In the genomic region with DNA sequence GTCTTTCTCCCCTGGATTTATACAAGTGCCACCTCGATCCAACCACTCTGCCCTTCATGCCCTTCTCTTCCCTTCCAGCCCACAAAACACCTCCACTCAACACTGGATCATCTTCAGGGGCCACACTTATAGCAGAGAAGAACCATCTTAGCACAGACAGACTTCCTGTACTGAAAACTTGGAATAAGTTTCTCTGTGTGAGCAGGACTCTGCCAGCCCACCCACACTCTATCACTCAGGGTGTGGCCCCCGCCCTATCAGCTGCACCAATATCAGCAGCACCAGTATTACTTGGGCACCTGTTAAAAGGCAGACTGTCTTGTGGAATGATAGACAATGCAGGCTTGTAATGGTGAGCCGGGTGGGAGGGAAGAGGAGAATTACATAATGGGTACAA, we compare ENCODE assay signal across 23 cellular contexts.
DNase-seq lines count a peak whose midpoint lies in the region; ATAC-seq, FAIRE-seq and TF ChIP-seq lines count a peak whose summit lies in the region.
"Had no signal": no experiment of that assay in that cellular context is flagged by ENCODE, and none has a peak within 500 bp of the region (broad histone marks: within the 10 kb centered on the region; RNA-seq: fewer than 3 reads in every experiment).

No MANE protein-coding gene starts in this region.

- H3K36me3 Mint-ChIP-seq in activated CD8-positive, alpha-beta memory T cell treated with anti-CD3 and anti-CD28 coated beads, Interleukin-2, amount 10 ng/mL, durations not matched to agents 7 days and 5 days = peaks cover 41% of the 10 kb centered on the region
- peaks cover 20% of the 10 kb centered on the region for H3K36me3 Mint-ChIP-seq in central memory CD8-positive, alpha-beta T cell (ENCODE audit: insufficient read depth)
- H3K36me3 Mint-ChIP-seq: brain, CD14-positive monocyte, mesothelial cell of epicardium had no signal

- H3F3A ChIP-seq in MM.1S (ENCODE audit: insufficient read depth, low read length) = peaks cover 31% of the 10 kb centered on the region

- H3K79me2 ChIP-seq in MM.1S (ENCODE audit: low read length) = no peaks in the 10 kb centered on the region

- ATAC-seq in activated CD8-positive, alpha-beta memory T cell treated with anti-CD3 and anti-CD28 coated beads, Interleukin-2, amount 10 ng/mL, durations not matched to agents 7 days and 5 days = no peak
- ATAC-seq in central memory CD8-positive, alpha-beta T cell (replicated peaks; ENCODE audit: extremely low read depth, poor library complexity, severe bottlenecking) = no peak
- ATAC-seq in GM19397 (IDR thresholded peaks at IDR 0.05; ENCODE audit: unreplicated experiment) = no peak
- ATAC-seq: gastroesophageal sphincter had no signal

- no peak for TF ChIP-seq POLR2A in adrenal gland (IDR thresholded peaks at IDR 0.05)

- H3K9me3 ChIP-seq in MM.1S (replicated peaks; ENCODE audit: insufficient read depth, low read length) = no peaks in the 10 kb centered on the region
- no peaks in the 10 kb centered on the region for H3K9me3 ChIP-seq in small intestine (ENCODE audit: control insufficient read depth, low read depth)
- H3K9me3 ChIP-seq in adrenal gland (replicated peaks in 1 of 3) = no peaks in the 10 kb centered on the region
- H3K9me3 ChIP-seq: gastroesophageal sphincter, neutrophil, SJSA1, tibial nerve had no signal

- peaks cover 58% of the 10 kb centered on the region for H3K4me1 ChIP-seq in MM.1S (ENCODE audit: low read length)
- H3K4me1 ChIP-seq in small intestine (ENCODE audit: control insufficient read depth in 2 of 2, insufficient read depth in 1 of 2, low read depth in 1 of 2, low read length in 1 of 2) = peaks cover 0 to 8% of the 10 kb centered on the region in 2 donors
- no peaks in the 10 kb centered on the region for H3K4me1 ChIP-seq in adrenal gland (replicated peaks in 1 of 2)
- H3K4me1 ChIP-seq: gastroesophageal sphincter, SJSA1 had no signal

- TF ChIP-seq CTCF in MM.1S (IDR thresholded peaks at IDR 0.05; ENCODE audit: low read length) (no peak), adrenal gland (IDR thresholded peaks at IDR 0.05) (no peak)

- intact Hi-C loops in adrenal gland (cut with DNase I) = no loop called here

- peaks cover 5% of the 10 kb centered on the region; the same call in 1 of the 2 replicates for H3K27me3 ChIP-seq in MM.1S (replicated peaks; ENCODE audit: insufficient read depth, low read length)
- no peaks in the 10 kb centered on the region for H3K27me3 ChIP-seq in small intestine (ENCODE audit: control insufficient read depth in 2 of 2, insufficient read depth in 2 of 2, low read length in 2 of 2)
- H3K27me3 ChIP-seq in adrenal gland = no peaks in the 10 kb centered on the region
- H3K27me3 ChIP-seq: tibial nerve had no signal

- H3K4me3 ChIP-seq in MM.1S (ENCODE audit: low read length) = peak overlapping the region; percentile 22; the same call in 1 of the 2 replicates
- no peak overlapping the region for H3K4me3 ChIP-seq in small intestine (ENCODE audit: low read depth in 1 of 2, low read length in 2 of 2)
- no peak overlapping the region for H3K4me3 ChIP-seq in adrenal gland
- H3K4me3 ChIP-seq: gastroesophageal sphincter, PC-9, SJSA1, tibial nerve had no signal

- H3K27ac Mint-ChIP-seq in activated CD8-positive, alpha-beta memory T cell treated with anti-CD3 and anti-CD28 coated beads, Interleukin-2, amount 10 ng/mL, durations not matched to agents 7 days and 5 days = peak overlapping the region; percentile 88
- peak overlapping the region; percentile 67 for H3K27ac Mint-ChIP-seq in central memory CD8-positive, alpha-beta T cell (ENCODE audit: low read depth)
- H3K27ac Mint-ChIP-seq: brain; CD14-positive monocyte; dendritic cell treated with granulocyte-macrophage colony-stimulating factor and Interleukin-4, amounts not matched to agents 40 ng/mL and 50 ng/mL, for 4 days; mesothelial cell of epicardium; stimulated activated memory B cell treated with anti-CD40 and anti-IgM and Interleukin-4, amounts not matched to agents 10 μg/mL and 1 μg/mL and 100 μg/mL, for 72 hours had no signal

- no peaks in the 10 kb centered on the region for H4K20me1 ChIP-seq in MM.1S (ENCODE audit: insufficient read depth, low read length)

- no peaks in the 10 kb centered on the region for H3K9me3 Mint-ChIP-seq in activated CD8-positive, alpha-beta memory T cell treated with anti-CD3 and anti-CD28 coated beads, Interleukin-2, amount 10 ng/mL, durations not matched to agents 7 days and 5 days (ENCODE audit: low read depth)
- H3K9me3 Mint-ChIP-seq in central memory CD8-positive, alpha-beta T cell = no peaks in the 10 kb centered on the region
- H3K9me3 Mint-ChIP-seq: CD14-positive monocyte; dendritic cell treated with granulocyte-macrophage colony-stimulating factor and Interleukin-4, amounts not matched to agents 40 ng/mL and 50 ng/mL, for 4 days; stimulated activated memory B cell treated with anti-CD40 and anti-IgM and Interleukin-4, amounts not matched to agents 10 μg/mL and 1 μg/mL and 100 μg/mL, for 72 hours had no signal

- no peak for FAIRE-seq in small intestine (lab: Jason Lieb, UNC)
- FAIRE-seq: GM12892 had no signal

- no peak overlapping the region for H2AFZ ChIP-seq in MM.1S (ENCODE audit: low read length)
- H2AFZ ChIP-seq: PC-9 had no signal

- peak overlapping the region; percentile 82; the same call in 1 of the 2 replicates for H3K4me2 ChIP-seq in MM.1S (ENCODE audit: low read depth, low read length)
- H3K4me2 ChIP-seq: PC-9 had no signal

- H3K36me3 ChIP-seq in MM.1S (replicated peaks; ENCODE audit: insufficient read depth, low read length) (no peaks in the 10 kb centered on the region), small intestine (ENCODE audit: control insufficient read depth in 2 of 2, insufficient read depth in 2 of 2, low read length in 2 of 2) (no peaks in the 10 kb centered on the region), adrenal gland (replicated peaks in 1 of 2) (no peaks in the 10 kb centered on the region)
- H3K36me3 ChIP-seq: gastroesophageal sphincter, neutrophil, SJSA1 had no signal

- WGBS in small intestine, 3 donors = 31 to 67% (median 40%) methylated on average over 3 of the region's 3 CpGs
- 80 to 87% (median 84%) methylated on average over 3 of the region's 3 CpGs for WGBS in adrenal gland, 4 donors

- DNase-seq in activated CD8-positive, alpha-beta memory T cell treated with anti-CD3 and anti-CD28 coated beads, Interleukin-2, amount 10 ng/mL, durations not matched to agents 7 days and 5 days = no peak
- no peak for DNase-seq in activated CD8-positive, alpha-beta memory T cell treated with anti-CD3 and anti-CD28 coated beads for 24 hours
- DNase-seq in MM.1S (no peak), small intestine (no peak), NCI-H69 (lab: John Stamatoyannopoulos, UW) (no peak), adrenal gland (no peak)
- DNase-seq in central memory CD8-positive, alpha-beta T cell (ENCODE audit: low spot score in 2 of 2) = no peak
- DNase-seq: DMS53, left cardiac atrium, NCI-H1417, NCI-H774, PC-9 had no signal

- peak overlapping the region; percentile 12 for H3K4me3 Mint-ChIP-seq in activated CD8-positive, alpha-beta memory T cell treated with anti-CD3 and anti-CD28 coated beads, Interleukin-2, amount 10 ng/mL, durations not matched to agents 7 days and 5 days
- peak overlapping the region; percentile 69 for H3K4me3 Mint-ChIP-seq in central memory CD8-positive, alpha-beta T cell
- H3K4me3 Mint-ChIP-seq: brain; CD14-positive monocyte; dendritic cell treated with granulocyte-macrophage colony-stimulating factor and Interleukin-4, amounts not matched to agents 40 ng/mL and 50 ng/mL, for 4 days; mesothelial cell of epicardium; stimulated activated memory B cell treated with anti-CD40 and anti-IgM and Interleukin-4, amounts not matched to agents 10 μg/mL and 1 μg/mL and 100 μg/mL, for 72 hours had no signal

- H3K9ac ChIP-seq in MM.1S (ENCODE audit: low read length) = no peak overlapping the region

- H3K27ac ChIP-seq in MM.1S (ENCODE audit: low read length) (peak overlapping the region; percentile 27; the same call in 1 of the 2 replicates), small intestine (ENCODE audit: low read depth in 1 of 2, low read length in 1 of 2) (peak overlapping the region; percentile 57 to 70), adrenal gland (no peak overlapping the region)
- H3K27ac ChIP-seq: gastroesophageal sphincter, neutrophil, PC-9, SJSA1 had no signal

- H3K9me2 ChIP-seq in MM.1S (replicated peaks; ENCODE audit: insufficient read depth, low read length) = no peaks in the 10 kb centered on the region

- H3K27me3 Mint-ChIP-seq in activated CD8-positive, alpha-beta memory T cell treated with anti-CD3 and anti-CD28 coated beads, Interleukin-2, amount 10 ng/mL, durations not matched to agents 7 days and 5 days = no peaks in the 10 kb centered on the region
- no peaks in the 10 kb centered on the region for H3K27me3 Mint-ChIP-seq in central memory CD8-positive, alpha-beta T cell
- H3K27me3 Mint-ChIP-seq: stimulated activated memory B cell treated with anti-CD40 and anti-IgM and Interleukin-4, amounts not matched to agents 10 μg/mL and 1 μg/mL and 100 μg/mL, for 72 hours had no signal

- peaks cover 77% of the 10 kb centered on the region for H3K4me1 Mint-ChIP-seq in activated CD8-positive, alpha-beta memory T cell treated with anti-CD3 and anti-CD28 coated beads, Interleukin-2, amount 10 ng/mL, durations not matched to agents 7 days and 5 days
- peaks cover 83% of the 10 kb centered on the region for H3K4me1 Mint-ChIP-seq in central memory CD8-positive, alpha-beta T cell
- H3K4me1 Mint-ChIP-seq: brain, CD14-positive monocyte, mesothelial cell of epicardium had no signal

- CTCF ChIA-PET in activated CD8-positive, alpha-beta memory T cell treated with anti-CD3 and anti-CD28 coated beads, Interleukin-2, amount 10 ng/mL, durations not matched to agents 7 days and 5 days (lab: Charles Lee) = interaction anchor here (1.0 to 3.2 kb wide), 6 partner anchors 10 to 110 kb away, joined by 3 to 30 read pairs (median 7); a partner anchor contains a TSS

Comparison
In these comparisons a context has a peak if more than half of its experiments do, and no peak if none do; other contexts are left out.
1. H3K27ac ChIP-seq: peak in MM.1S (single experiment) and small intestine (2 of 2); none in adrenal gland (0 of 5).